ENCODE assay signal across 11 cellular contexts in genomic region chr1:45621501-45621836, GRCh38. TPM values are rescaled to one million over a fixed set of nuclear protein-coding genes. Genes with fewer than 3 reads are reported as not detected.
DNase-seq lines count a peak whose midpoint lies in the region; ATAC-seq and TF ChIP-seq lines count a peak whose summit lies in the region.
"Had no signal": no experiment of that assay in that cellular context is flagged by ENCODE, and none has a peak within 500 bp of the region (broad histone marks: within the 10 kb centered on the region; RNA-seq: fewer than 3 reads in every experiment).

No MANE protein-coding gene starts in this region.

- peak overlapping the region in 1 of 2 donors; percentile 11 for H3K27ac Mint-ChIP-seq in T-cell
- H3K27ac Mint-ChIP-seq: type B pancreatic cell had no signal

- intact Hi-C loops in heart left ventricle (cut with DNase I) = no loop called here
- intact Hi-C loops in sciatic nerve (cut with DNase I) = no loop called here

- TF ChIP-seq CTCF in GM10248 (IDR thresholded peaks at IDR 0.05; ENCODE audit: control extremely low read depth, extremely low read depth, low read depth, missing control alignments) (no peak), heart left ventricle (IDR thresholded peaks at IDR 0.05) (no peak)

- peaks cover 38% of the 10 kb centered on the region for H3K36me3 Mint-ChIP-seq in T-cell

- no peak overlapping the region for H3K4me3 Mint-ChIP-seq in T-cell
- H3K4me3 Mint-ChIP-seq: type B pancreatic cell had no signal

- H3K4me1 Mint-ChIP-seq in T-cell = peaks cover 8 to 11% (median 8%) of the 10 kb centered on the region in 3 donors

- H3K27me3 ChIP-seq in heart left ventricle = no peaks in the 10 kb centered on the region

- H3K9me3 Mint-ChIP-seq in T-cell = no peaks in the 10 kb centered on the region
- H3K9me3 Mint-ChIP-seq: type B pancreatic cell had no signal

- H3K4me1 ChIP-seq in heart left ventricle = peaks cover 0 to 42% (median 16%) of the 10 kb centered on the region in 12 donors

- H3K36me3 ChIP-seq in heart left ventricle = peaks cover 0 to 79% (median 45%) of the 10 kb centered on the region in 9 donors

- peak; percentile 27 for DNase-seq in GM10248 (ENCODE audit: extremely low spot score)
- DNase-seq in T-cell = no peak
- DNase-seq in heart left ventricle = peak in 3 of 5 donors; percentile 19 to 43 (median 34)
- DNase-seq in sciatic nerve (ENCODE audit: low spot score) = no peak
- no peak for DNase-seq in SHP77 (lab: John Stamatoyannopoulos, UW)
- DNase-seq in NCI-H510A (lab: John Stamatoyannopoulos, UW) = no peak
- DNase-seq in middle frontal gyrus (ENCODE audit: extremely low spot score, low spot score) = no peak
- DNase-seq: activated CD4-positive, alpha-beta T cell treated with anti-CD3 and anti-CD28 coated beads, Interleukin-2, amount 50 U/mL, for 1 hour; mesenchymal stem cell had no signal

- CTCF ChIA-PET in GM10248 (lab: Yijun Ruan, JAX) (interaction anchor here (1.6 kb wide), 1 partner anchor 24 kb away, joined by 3 read pairs; no protein-coding TSS in a partner anchor), T-cell (lab: Charles Lee) (interaction anchor here in 1 of 2 donors (0.6 kb wide), 1 partner anchor 121 kb away, joined by 3 read pairs; the partner anchor contains the start of gene MMACHC)

- peak overlapping the region; percentile 11 to 76 (median 56) for H3K27ac ChIP-seq in heart left ventricle

- H3K4me3 ChIP-seq in heart left ventricle = no peak overlapping the region

- WGBS in heart left ventricle, 4 donors = 42 to 70% (median 54%) methylated on average over 3 of the region's 3 CpGs

- no peak for TF ChIP-seq POLR2A in heart left ventricle (IDR thresholded peaks at IDR 0.05)

- ATAC-seq in T-cell (replicated peaks in 1 of 4) = peak; percentile 11 to 25 (median 14)
- ATAC-seq in heart left ventricle = peak in 3 of 4 donors; percentile 37 to 41 (median 39)
- ATAC-seq in sciatic nerve = peak; percentile 6
- ATAC-seq in GM19023 (IDR thresholded peaks at IDR 0.05; ENCODE audit: unreplicated experiment) = no peak

- POLR2A ChIA-PET in GM10248 (lab: Yijun Ruan, JAX) (no interaction called here), T-cell (lab: Charles Lee) (no interaction called here)

- H3K9me3 ChIP-seq in heart left ventricle = no peaks in the 10 kb centered on the region

- H3K27me3 Mint-ChIP-seq in T-cell = no peaks in the 10 kb centered on the region
- H3K27me3 Mint-ChIP-seq: type B pancreatic cell had no signal

RNA-seq across cellular contexts. Expression of gene CCDC17, which starts 2.4 kb away (rescaled TPM):
- total RNA-seq in T-cell (1 to 10 TPM; 5.9 to 8.6 (median 7.5) TPM), heart left ventricle (1 to 10 TPM in 3 of 9 donors, under 1 TPM in 6; 0.20 to 1.3 (median 0.93) TPM), sciatic nerve (5.2 TPM)
- 1 to 10 TPM in 1 of 2 donors, under 1 TPM in 1; 0.35 to 2.0 TPM for polyA plus RNA-seq in heart left ventricle

RNA-seq across cellular contexts. Expression of gene NASP, which starts 37.6 kb away (rescaled TPM):
- total RNA-seq in T-cell (100 to 1,000 TPM in 2 of 5 donors, 10 to 100 TPM in 3; 64.6 to 145 (median 74.7) TPM), heart left ventricle (10 to 100 TPM; 24.5 to 53.4 (median 31.4) TPM), sciatic nerve (66.8 TPM)
- polyA plus RNA-seq in heart left ventricle = 10 to 100 TPM; 70.6 to 86.6 TPM

Comparison
In these comparisons a context has a peak if more than half of its experiments do, and no peak if none do; other contexts are left out.
1. DNase-seq: peak in GM10248 (single experiment) and heart left ventricle (3 of 5); none in T-cell (0 of 34), sciatic nerve (single experiment), SHP77 (0 of 2), NCI-H510A (single experiment) and middle frontal gyrus (single experiment).